23 cellular contexts compared by ENCODE assay signal in the genomic region with DNA sequence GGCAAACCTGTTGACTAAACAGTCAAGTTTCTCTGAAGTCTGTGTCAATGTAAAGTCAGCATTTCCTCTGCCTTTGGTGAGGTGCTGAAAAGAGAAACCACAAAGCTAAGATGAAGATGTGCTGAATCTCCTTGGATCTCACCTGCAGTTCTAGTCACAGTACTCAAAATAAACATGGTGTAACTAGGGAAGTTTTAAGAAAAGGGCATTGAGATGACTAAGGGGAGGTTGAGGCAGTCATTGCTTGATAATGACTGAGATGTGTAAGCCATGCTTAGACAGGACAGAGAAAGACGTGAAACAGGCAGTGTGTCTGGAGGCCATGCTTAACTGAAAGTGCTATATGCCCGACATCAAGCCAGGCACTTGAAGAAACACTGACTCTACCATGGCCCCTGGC.
DNase-seq lines count a peak whose midpoint lies in the region; ATAC-seq, FAIRE-seq and TF ChIP-seq lines count a peak whose summit lies in the region.
"Had no signal": no experiment of that assay in that cellular context is flagged by ENCODE, and none has a peak within 500 bp of the region (broad histone marks: within the 10 kb centered on the region; RNA-seq: fewer than 3 reads in every experiment).

No MANE protein-coding gene starts in this region.

- H3K36me3 ChIP-seq in keratinocyte (ENCODE audit: control insufficient read depth in 2 of 2, extremely low read depth in 1 of 2, insufficient read depth in 2 of 2, low read length in 2 of 2) = no peaks in the 10 kb centered on the region
- no peaks in the 10 kb centered on the region for H3K36me3 ChIP-seq in kidney (ENCODE audit: control insufficient read depth in 1 of 2, insufficient read depth in 2 of 2, low read length in 2 of 2)
- H3K36me3 ChIP-seq: brain microvascular endothelial cell had no signal

- FAIRE-seq in keratinocyte (lab: Jason Lieb, UNC) (peak; percentile 62), kidney (lab: Jason Lieb, UNC) (no peak)
- FAIRE-seq: A204.1, colon, HepG2 had no signal

- no peaks in the 10 kb centered on the region for H3K36me3 Mint-ChIP-seq in activated CD4-positive, alpha-beta T cell treated with anti-CD3 and anti-CD28 coated beads, Interleukin-2, amount 10 ng/mL, durations not matched to agents 24 days and 14 days (ENCODE audit: low read depth)
- no peaks in the 10 kb centered on the region for H3K36me3 Mint-ChIP-seq in activated CD8-positive, alpha-beta T cell treated with anti-CD3 and anti-CD28 coated beads, Interleukin-2, amount 10 ng/mL, durations not matched to agents 7 days and 5 days (ENCODE audit: low read depth)
- H3K36me3 Mint-ChIP-seq: memory B cell had no signal

- dilution Hi-C loops in keratinocyte (cut with MboI; ENCODE audit: extremely low pct_ligation_motif_present, low sequenced_read_pairs) = no loop called here

- H4K20me1 ChIP-seq in keratinocyte (ENCODE audit: control insufficient read depth, extremely low read depth, insufficient read depth, low read length) = no peaks in the 10 kb centered on the region

- peaks cover 21% of the 10 kb centered on the region for H3K4me1 Mint-ChIP-seq in activated CD4-positive, alpha-beta T cell treated with anti-CD3 and anti-CD28 coated beads, Interleukin-2, amount 10 ng/mL, durations not matched to agents 24 days and 14 days
- peaks cover 18% of the 10 kb centered on the region for H3K4me1 Mint-ChIP-seq in activated CD8-positive, alpha-beta T cell treated with anti-CD3 and anti-CD28 coated beads, Interleukin-2, amount 10 ng/mL, durations not matched to agents 7 days and 5 days (ENCODE audit: low read depth)
- H3K4me1 Mint-ChIP-seq: memory B cell had no signal

- DNase-seq in activated CD4-positive, alpha-beta T cell treated with anti-CD3 and anti-CD28 coated beads, Interleukin-2, amount 10 ng/mL, durations not matched to agents 24 days and 14 days = peak; percentile 67
- DNase-seq in activated CD4-positive, alpha-beta T cell treated with anti-CD3 and anti-CD28 coated beads for 4 hours = no peak
- DNase-seq in Jurkat, Clone E6-1 (ENCODE audit: low read depth, low spot score) = peak; percentile 53
- DNase-seq in activated CD8-positive, alpha-beta T cell treated with anti-CD3 and anti-CD28 coated beads, Interleukin-2, amount 10 ng/mL, durations not matched to agents 7 days and 5 days = no peak
- DNase-seq in keratinocyte (ENCODE audit: low read depth, low spot score) (no peak), kidney (no peak), DMS 273 treated with DMSO at 0.1 percent for 48 hours (lab: John Stamatoyannopoulos, UW) (no peak), HCEC 1CT (no peak)
- DNase-seq: activated CD4-positive, alpha-beta T cell treated with anti-CD3 and anti-CD28 coated beads, Interleukin-2, amount 50 U/mL, for 1 hour; brain microvascular endothelial cell; Caco-2; GM23248; left cardiac atrium; NCI-H2081; NCI-H446; PC-3; right cardiac atrium; SHP77; SW 1271 had no signal

- peaks cover 4% of the 10 kb centered on the region for H3K9me3 Mint-ChIP-seq in activated CD4-positive, alpha-beta T cell treated with anti-CD3 and anti-CD28 coated beads, Interleukin-2, amount 10 ng/mL, durations not matched to agents 24 days and 14 days
- H3K9me3 Mint-ChIP-seq in activated CD8-positive, alpha-beta T cell treated with anti-CD3 and anti-CD28 coated beads, Interleukin-2, amount 10 ng/mL, durations not matched to agents 7 days and 5 days (ENCODE audit: insufficient read depth) = no peaks in the 10 kb centered on the region

- ATAC-seq in activated CD8-positive, alpha-beta T cell treated with anti-CD3 and anti-CD28 coated beads, Interleukin-2, amount 10 ng/mL, durations not matched to agents 7 days and 5 days = peak; percentile 76
- ATAC-seq: HepG2, left cardiac atrium, PC-3, right cardiac atrium had no signal

- H3K9ac ChIP-seq in keratinocyte (ENCODE audit: control insufficient read depth, extremely low read depth, insufficient read depth, low read length) (no peak overlapping the region), kidney (ENCODE audit: low read length in 2 of 2) (no peak overlapping the region)
- H3K9ac ChIP-seq: GM23248 had no signal

- peak overlapping the region; percentile 64 for H3K4me3 Mint-ChIP-seq in activated CD4-positive, alpha-beta T cell treated with anti-CD3 and anti-CD28 coated beads, Interleukin-2, amount 10 ng/mL, durations not matched to agents 24 days and 14 days
- H3K4me3 Mint-ChIP-seq in activated CD8-positive, alpha-beta T cell treated with anti-CD3 and anti-CD28 coated beads, Interleukin-2, amount 10 ng/mL, durations not matched to agents 7 days and 5 days = no peak overlapping the region
- H3K4me3 Mint-ChIP-seq: memory B cell had no signal

- H3K27ac ChIP-seq in keratinocyte (ENCODE audit: control insufficient read depth, insufficient read depth, low read length) = no peak overlapping the region
- no peak overlapping the region for H3K27ac ChIP-seq in kidney (ENCODE audit: low read depth in 2 of 2, low read length in 2 of 2)
- H3K27ac ChIP-seq: brain microvascular endothelial cell, GM23248 had no signal

- H3K27me3 ChIP-seq in keratinocyte (ENCODE audit: control insufficient read depth, extremely low read depth, insufficient read depth, low read length) = no peaks in the 10 kb centered on the region
- H3K27me3 ChIP-seq: brain microvascular endothelial cell had no signal

- H3K4me1 ChIP-seq in keratinocyte (ENCODE audit: control insufficient read depth, extremely low read depth, insufficient read depth, low read length) (no peaks in the 10 kb centered on the region), kidney (ENCODE audit: control insufficient read depth in 1 of 2, insufficient read depth in 1 of 2, low read depth in 1 of 2, low read length in 2 of 2) (no peaks in the 10 kb centered on the region)
- H3K4me1 ChIP-seq: Caco-2 had no signal

- no peak overlapping the region for H3K4me2 ChIP-seq in keratinocyte (ENCODE audit: control insufficient read depth, extremely low read depth, insufficient read depth, low read depth, low read length)

- intact Hi-C loops in activated CD4-positive, alpha-beta T cell treated with anti-CD3 and anti-CD28 coated beads, Interleukin-2, amount 10 ng/mL, durations not matched to agents 24 days and 14 days (cut with micrococcal nuclease) = loop anchor here (1.0 kb wide), 1 partner anchor 36 kb away; no protein-coding TSS in a partner anchor
- intact Hi-C loops in kidney (cut with DNase I) = no loop called here

- no peaks in the 10 kb centered on the region for H3K9me1 ChIP-seq in keratinocyte (ENCODE audit: control insufficient read depth, extremely low read depth, insufficient read depth, low read length)

- no peak overlapping the region for H2AFZ ChIP-seq in keratinocyte (ENCODE audit: control insufficient read depth, low read length)
- H2AFZ ChIP-seq: GM23248 had no signal

- POLR2A ChIA-PET in activated CD8-positive, alpha-beta T cell treated with anti-CD3 and anti-CD28 coated beads, Interleukin-2, amount 10 ng/mL, durations not matched to agents 7 days and 5 days (lab: Charles Lee) = no interaction called here

- no peaks in the 10 kb centered on the region for H3K9me3 ChIP-seq in keratinocyte (ENCODE audit: control insufficient read depth, low read depth, low read length)
- no peaks in the 10 kb centered on the region for H3K9me3 ChIP-seq in kidney (ENCODE audit: control insufficient read depth in 1 of 2, low read length in 2 of 2)
- H3K9me3 ChIP-seq: Caco-2 had no signal

- H3K27ac Mint-ChIP-seq in activated CD4-positive, alpha-beta T cell treated with anti-CD3 and anti-CD28 coated beads, Interleukin-2, amount 10 ng/mL, durations not matched to agents 24 days and 14 days = peak overlapping the region; percentile 89
- H3K27ac Mint-ChIP-seq in activated CD8-positive, alpha-beta T cell treated with anti-CD3 and anti-CD28 coated beads, Interleukin-2, amount 10 ng/mL, durations not matched to agents 7 days and 5 days = no peak overlapping the region
- H3K27ac Mint-ChIP-seq: memory B cell had no signal

- H3K79me2 ChIP-seq in keratinocyte (ENCODE audit: control insufficient read depth, insufficient read depth, low read length) = no peaks in the 10 kb centered on the region

- CTCF ChIA-PET in activated CD8-positive, alpha-beta T cell treated with anti-CD3 and anti-CD28 coated beads, Interleukin-2, amount 10 ng/mL, durations not matched to agents 7 days and 5 days (lab: Charles Lee) = no interaction called here

- no peak overlapping the region for H3K4me3 ChIP-seq in Jurkat, Clone E6-1 (ENCODE audit: low read length)
- no peak overlapping the region for H3K4me3 ChIP-seq in keratinocyte (ENCODE audit: control insufficient read depth in 2 of 3, extremely low read depth in 1 of 3, insufficient read depth in 2 of 3, low read depth in 1 of 3, low read length in 3 of 3)
- H3K4me3 ChIP-seq in kidney (ENCODE audit: low read length in 2 of 2) = no peak overlapping the region
- H3K4me3 ChIP-seq: GM23248 had no signal

- TF ChIP-seq CTCF in keratinocyte (optimal IDR thresholded peaks at IDR 0.05 in 1 of 3, IDR thresholded peaks at IDR 0.05 in 1 of 3, conservative IDR thresholded peaks at IDR 0.05 in 1 of 3; ENCODE audit: extremely low read depth in 1 of 3, insufficient read depth in 2 of 3, low read length in 3 of 3) = no peak
- no peak for TF ChIP-seq CTCF in kidney (IDR thresholded peaks at IDR 0.05; ENCODE audit: borderline replicate concordance, extremely low read depth, insufficient read depth)

- H3K27me3 Mint-ChIP-seq in activated CD4-positive, alpha-beta T cell treated with anti-CD3 and anti-CD28 coated beads, Interleukin-2, amount 10 ng/mL, durations not matched to agents 24 days and 14 days = no peaks in the 10 kb centered on the region
- no peaks in the 10 kb centered on the region for H3K27me3 Mint-ChIP-seq in activated CD8-positive, alpha-beta T cell treated with anti-CD3 and anti-CD28 coated beads, Interleukin-2, amount 10 ng/mL, durations not matched to agents 7 days and 5 days (ENCODE audit: low read depth)
- H3K27me3 Mint-ChIP-seq: memory B cell had no signal

Comparison
In these comparisons a context has a peak if more than half of its experiments do, and no peak if none do; other contexts are left out.
1. DNase-seq: peak in activated CD4-positive, alpha-beta T cell treated with anti-CD3 and anti-CD28 coated beads, Interleukin-2, amount 10 ng/mL, durations not matched to agents 24 days and 14 days (single experiment) and Jurkat, Clone E6-1 (single experiment); none in activated CD4-positive, alpha-beta T cell treated with anti-CD3 and anti-CD28 coated beads for 4 hours (0 of 2), activated CD8-positive, alpha-beta T cell treated with anti-CD3 and anti-CD28 coated beads, Interleukin-2, amount 10 ng/mL, durations not matched to agents 7 days and 5 days (single experiment), keratinocyte (single experiment), kidney (single experiment), DMS 273 treated with DMSO at 0.1 percent for 48 hours (single experiment) and HCEC 1CT (single experiment).